Comparison of ENCODE assay signal across 19 cellular contexts in genomic region chr1:109880961-109881894, GRCh38. TPM values are rescaled to one million over a fixed set of nuclear protein-coding genes. Genes with fewer than 3 reads are reported as not detected.
DNase-seq lines count a peak whose midpoint lies in the region; ATAC-seq, FAIRE-seq and TF ChIP-seq lines count a peak whose summit lies in the region.
"Had no signal": no experiment of that assay in that cellular context is flagged by ENCODE, and none has a peak within 500 bp of the region (broad histone marks: within the 10 kb centered on the region; RNA-seq: fewer than 3 reads in every experiment).

No MANE protein-coding gene starts in this region.

- H3K4me3 ChIP-seq in MG63 (no peak overlapping the region), K562 (no peak overlapping the region), suprapubic skin (no peak overlapping the region)
- H3K4me3 ChIP-seq: lung, right atrium auricular region, thoracic aorta had no signal

- WGBS in K562 (ENCODE audit: insufficient coverage, low coverage, missing lambda C conversion rate): 39% methylated on average over 20 of the region's 20 CpGs
- 69% methylated on average over 15 of the region's 20 CpGs for WGBS in suprapubic skin

- H3K4me2 ChIP-seq in K562 (ENCODE audit: insufficient read depth, low read length): no peak overlapping the region; the same call in 1 of the 2 replicates

- no peaks in the 10 kb centered on the region for H3K36me3 Mint-ChIP-seq in nephron progenitor cell (ENCODE audit: low read depth)
- H3K36me3 Mint-ChIP-seq: naive thymus-derived CD8-positive, alpha-beta T cell had no signal

- no peaks in the 10 kb centered on the region for H3K9me3 Mint-ChIP-seq in nephron progenitor cell
- H3K9me3 Mint-ChIP-seq: naive thymus-derived CD8-positive, alpha-beta T cell had no signal

- no peaks in the 10 kb centered on the region for H3K36me3 ChIP-seq in MG63
- no peaks in the 10 kb centered on the region for H3K36me3 ChIP-seq in K562 (ENCODE audit: control insufficient read depth, insufficient read depth, low read length)
- H3K36me3 ChIP-seq in suprapubic skin: no peaks in the 10 kb centered on the region
- H3K36me3 ChIP-seq: right atrium auricular region, thoracic aorta had no signal

- no peaks in the 10 kb centered on the region for H3K27me3 ChIP-seq in MG63
- no peaks in the 10 kb centered on the region for H3K27me3 ChIP-seq in K562 (ENCODE audit: control insufficient read depth in 2 of 2, insufficient read depth in 2 of 2, low read length in 2 of 2)
- H3K27me3 ChIP-seq in suprapubic skin: no peaks in the 10 kb centered on the region
- H3K27me3 ChIP-seq: right atrium auricular region had no signal

- TF ChIP-seq RAD21 in K562 (CRISPR knock-in tag; conservative IDR thresholded peaks at IDR 0.05 in 1 of 2, IDR thresholded peaks at IDR 0.05 in 1 of 2): no peak

- H4K20me1 ChIP-seq in K562 (replicated peaks; ENCODE audit: control insufficient read depth, insufficient read depth, low read length): no peaks in the 10 kb centered on the region

- H3K79me2 ChIP-seq in K562 (ENCODE audit: control insufficient read depth, insufficient read depth, low read length): no peaks in the 10 kb centered on the region

- no peaks in the 10 kb centered on the region for H3K9me1 ChIP-seq in K562 (ENCODE audit: control insufficient read depth, insufficient read depth, low read length)

- peak overlapping the region; percentile 21 to 71; a peak in 2 of 4 replicates for H3K9ac ChIP-seq in K562 (ENCODE audit: insufficient read depth in 1 of 2, low read depth in 2 of 2, low read length in 2 of 2)

- no TSS peak for BruUV-seq in K562 (replicated peaks; lab: Mats Ljungman, UMichigan)

- POLR2A ChIA-PET in K562 (lab: Yijun Ruan, JAX): interaction anchor here (0.7 to 1.6 kb wide), 8 partner anchors 10 to 457 kb away, joined by 3 to 5 read pairs (median 4); no protein-coding TSS in a partner anchor

- H3K4me1 Mint-ChIP-seq in nephron progenitor cell: peaks cover 96% of the 10 kb centered on the region

- no peak for TF ChIP-seq CTCF in K562 (IDR thresholded peaks at IDR 0.05 in 2 of 3, conservative IDR thresholded peaks at IDR 0.05 in 1 of 3; ENCODE audit: insufficient read depth in 2 of 3, low read depth in 1 of 3, low read length in 3 of 3)
- TF ChIP-seq CTCF in nephron progenitor cell (IDR thresholded peaks at IDR 0.05): no peak
- TF ChIP-seq CTCF in suprapubic skin (IDR thresholded peaks at IDR 0.05): no peak

- H3K27ac ChIP-seq in K562 (ENCODE audit: extremely low read depth, low read depth, low read length): no peak overlapping the region
- H3K27ac ChIP-seq in suprapubic skin: no peak overlapping the region
- H3K27ac ChIP-seq: epithelial cell of prostate, right atrium auricular region had no signal

- intact Hi-C loops in K562 (cut with micrococcal nuclease): no loop called here

- FAIRE-seq in K562 (lab: Jason Lieb, UNC): peak; percentile 79
- FAIRE-seq: colon, GM12892 had no signal

- H3K4me1 ChIP-seq in K562 (replicated peaks in 1 of 2; ENCODE audit: control insufficient read depth in 2 of 2, insufficient read depth in 2 of 2, low read length in 2 of 2) (peaks cover 29 to 37% of the 10 kb centered on the region in 2 experiments), suprapubic skin (peaks cover 31% of the 10 kb centered on the region)

- H3K27ac Mint-ChIP-seq in nephron progenitor cell: peak overlapping the region; percentile 69
- H3K27ac Mint-ChIP-seq: naive thymus-derived CD8-positive, alpha-beta T cell had no signal

- DNase-seq in MG63: peak; percentile 60
- DNase-seq in K562 (ENCODE audit: extremely low read depth in 1 of 4, low spot score in 3 of 4): peak; percentile 72 to 87 (median 76)
- no peak for DNase-seq in nephron progenitor cell
- peak; percentile 48 to 61 for DNase-seq in suprapubic skin (ENCODE audit: low spot score in 2 of 2)
- DNase-seq: activated CD4-positive, alpha-beta T cell treated with anti-CD3 and anti-CD28 coated beads, Interleukin-2, amount 50 U/mL, for 4 hours; amniotic stem cell; GF-D8; naive thymus-derived CD8-positive, alpha-beta T cell; NCI-H1694; stimulated activated CD4-positive, alpha-beta T cell treated with anti-CD3 and anti-CD28 coated beads, Interleukin-1b, Interleukin-23, amount 100 ng/mL, for 48 hours had no signal

- TF ChIP-seq POLR2A in K562 (conservative IDR thresholded peaks at IDR 0.05) (no peak), suprapubic skin (IDR thresholded peaks at IDR 0.05) (no peak)

- TF ChIP-seq EP300 in K562 (IDR thresholded peaks at IDR 0.05; ENCODE audit: low read length) (peak; percentile 30; the same call in 1 of the 2 replicates), suprapubic skin (IDR thresholded peaks at IDR 0.05) (no peak)

- CTCF ChIA-PET in K562 (lab: Yijun Ruan, JAX; ENCODE audit: low intra/inter-chr PET ratio): no interaction called here

- ATAC-seq in K562: peak; percentile 54
- no peak for ATAC-seq in HG02981 (IDR thresholded peaks at IDR 0.05; ENCODE audit: unreplicated experiment)
- ATAC-seq in GM21381 (IDR thresholded peaks at IDR 0.05; ENCODE audit: unreplicated experiment): no peak
- no peak for ATAC-seq in GM21825 (IDR thresholded peaks at IDR 0.05; ENCODE audit: unreplicated experiment)
- ATAC-seq: naive thymus-derived CD8-positive, alpha-beta T cell had no signal

- no peaks in the 10 kb centered on the region for H3K9me3 ChIP-seq in MG63
- H3K9me3 ChIP-seq in K562 (replicated peaks; ENCODE audit: control insufficient read depth, insufficient read depth, low read depth, low read length): no peaks in the 10 kb centered on the region
- no peaks in the 10 kb centered on the region for H3K9me3 ChIP-seq in suprapubic skin
- H3K9me3 ChIP-seq: right atrium auricular region, thoracic aorta had no signal

- in situ Hi-C loops in K562 (cut with MboI): no loop called here

- H3K27me3 Mint-ChIP-seq in nephron progenitor cell (ENCODE audit: low read depth, poor library complexity): peaks cover 9% of the 10 kb centered on the region
- H3K27me3 Mint-ChIP-seq: naive thymus-derived CD8-positive, alpha-beta T cell had no signal

- peak overlapping the region; percentile 63 for H2AFZ ChIP-seq in K562 (ENCODE audit: low read depth, low read length)

- H3K4me3 Mint-ChIP-seq in nephron progenitor cell: no peak overlapping the region
- H3K4me3 Mint-ChIP-seq: naive thymus-derived CD8-positive, alpha-beta T cell had no signal

TF ChIP-seq in K562, 482 proteins besides CTCF, POLR2A, EP300 and RAD21 (continues in another document):
- no peak for TF ChIP-seq PRMT5 (CRISPR knock-in tag; IDR thresholded peaks at IDR 0.05)
- peak; percentile 42; the same call in 1 of the 2 replicates for TF ChIP-seq EGR1 (conservative IDR thresholded peaks at IDR 0.05)
- no peak for TF ChIP-seq MCM7 (IDR thresholded peaks at IDR 0.05)
- TF ChIP-seq CBFA2T3 (IDR thresholded peaks at IDR 0.05): peak; percentile 83
- TF ChIP-seq HDAC2 (IDR thresholded peaks at IDR 0.05): 0 out of 2 replicates have a peak, but pooled peaks have one; percentile 28
- peak; percentile 47; the same call in 1 of the 2 replicates for TF ChIP-seq TAL1 (IDR thresholded peaks at IDR 0.05)
- peak; percentile 16; the same call in 1 of the 2 replicates for TF ChIP-seq DMBX1 (CRISPR knock-in tag; IDR thresholded peaks at IDR 0.05; ENCODE audit: borderline replicate concordance)
- 0 out of 2 replicates have a peak, but pooled peaks have one; percentile 23 for TF ChIP-seq SMAD4 (CRISPR knock-in tag; conservative IDR thresholded peaks at IDR 0.05)
- TF ChIP-seq BCOR (IDR thresholded peaks at IDR 0.05): peak; percentile 84
- TF ChIP-seq MAFG (tag; conservative IDR thresholded peaks at IDR 0.05): peak; percentile 79
- TF ChIP-seq NR2C1 (IDR thresholded peaks at IDR 0.05): peak; percentile 80
- TF ChIP-seq NR2C1 (tag; IDR thresholded peaks at IDR 0.05): peak; percentile 79
- no peak for TF ChIP-seq NR2C2 (CRISPR knock-in tag; IDR thresholded peaks at IDR 0.05)
- TF ChIP-seq NR2C2 (tag; IDR thresholded peaks at IDR 0.05): 0 out of 2 replicates have a peak, but pooled peaks have one; percentile 25
- peak; percentile 10 for TF ChIP-seq ZFP36 (IDR thresholded peaks at IDR 0.05; ENCODE audit: low read depth, low read length, partially characterized antibody)
- peak; percentile 42; the same call in 1 of the 2 replicates for TF ChIP-seq ARID1B (IDR thresholded peaks at IDR 0.05)
- 0 out of 4 replicates have a peak, but pooled peaks of 1 of the 2 experiments have one; percentile 7 for TF ChIP-seq RCOR1 (IDR thresholded peaks at IDR 0.05; ENCODE audit: borderline replicate concordance in 1 of 2, low read depth in 2 of 2, low read length in 2 of 2)
- TF ChIP-seq MAFK (IDR thresholded peaks at IDR 0.05; ENCODE audit: low read length): peak; percentile 77
- TF ChIP-seq ZNF316 (IDR thresholded peaks at IDR 0.05): peak; percentile 93
- TF ChIP-seq HDGF (IDR thresholded peaks at IDR 0.05): no peak
- TF ChIP-seq ZNF785 (CRISPR knock-in tag; IDR thresholded peaks at IDR 0.05): no peak
- TF ChIP-seq TEAD4 (IDR thresholded peaks at IDR 0.05; ENCODE audit: low read length): peak; percentile 40; the same call in 1 of the 2 replicates
- no peak for TF ChIP-seq TEAD4 (CRISPR knock-in tag; IDR thresholded peaks at IDR 0.05; ENCODE audit: borderline replicate concordance)
- peak; percentile 70 for TF ChIP-seq CBFA2T2 (conservative IDR thresholded peaks at IDR 0.05)

RNA-seq across cellular contexts. Expression of gene CSF1, which starts 29.4 kb away (rescaled TPM):
- total RNA-seq in MG63 (2014; rRNA removed; shearing (Covaris generic); ENCODE audit: low replicate concordance): 155 and 224 TPM in 2 replicates
- 11.8 and 30.8 TPM in 2 replicates for total RNA-seq in K562 (2011; cell fraction: chromatin; rRNA removed; ENCODE audit: low replicate concordance)
- total RNA-seq in K562 (2011; cell fraction: nucleolus; rRNA removed): 17.2 and 24.8 TPM in 2 replicates
- 16.3 and 18.2 TPM in 2 replicates for total RNA-seq in K562 (2011; cell fraction: nucleoplasm; rRNA removed)
- 2.8 and 5.9 TPM in 2 replicates for total RNA-seq in K562 (2014; rRNA removed)
- 1.6 TPM in 2 replicates for total RNA-seq in K562 (2014; rRNA removed; fragmentation: Illumina TruSeq; extraction: Trizol)
- 2.4 and 3.4 TPM in 2 replicates for total RNA-seq in K562 (2015; rRNA removed; fragmentation: Illumina TruSeq; extraction: Trizol)
- 6.7 and 6.8 TPM in 2 replicates for total RNA-seq in K562 (2021)
- polyA plus RNA-seq in K562 (2011; rRNA removed): 6.9 and 11.8 TPM in 2 replicates
- polyA plus RNA-seq in K562 (2011; cell fraction: cytosol; rRNA removed): 4.6 and 12.6 TPM in 2 replicates
- polyA plus RNA-seq in K562 (2011; cell fraction: nucleus; rRNA removed): 12.5 and 39.9 TPM in 2 replicates
- polyA plus RNA-seq in K562 (2012): 4.7 and 8.6 TPM in 2 replicates
- 3.8 and 4.8 TPM in 2 replicates for polyA plus RNA-seq in K562 (2014; fragmentation: Illumina TruSeq; extraction: Trizol)
- polyA plus RNA-seq in K562 (2014; fragmentation: Nextera tagmentation; extraction: Ambion mirVana): under 1 TPM; 0.18 to 0.23 TPM
- 2.7 and 4.3 TPM in 2 replicates for polyA plus RNA-seq in K562 (2014; rRNA removed)
- polyA minus RNA-seq in K562 (2011; rRNA and poly(A)+ RNA removed): 3.9 and 8.8 TPM in 2 replicates
- 8.5 and 11.6 TPM in 2 replicates for polyA minus RNA-seq in K562 (2011; cell fraction: cytosol; rRNA and poly(A)+ RNA removed)
- polyA minus RNA-seq in K562 (2011; cell fraction: nucleus; rRNA and poly(A)+ RNA removed): 5.1 and 13.7 TPM in 2 replicates
- total RNA-seq in suprapubic skin: 10 to 100 TPM; 12.6 to 39.1 (median 17.5) TPM
